Comparison of ENCODE assay signal across 14 cellular contexts in the genomic region with DNA sequence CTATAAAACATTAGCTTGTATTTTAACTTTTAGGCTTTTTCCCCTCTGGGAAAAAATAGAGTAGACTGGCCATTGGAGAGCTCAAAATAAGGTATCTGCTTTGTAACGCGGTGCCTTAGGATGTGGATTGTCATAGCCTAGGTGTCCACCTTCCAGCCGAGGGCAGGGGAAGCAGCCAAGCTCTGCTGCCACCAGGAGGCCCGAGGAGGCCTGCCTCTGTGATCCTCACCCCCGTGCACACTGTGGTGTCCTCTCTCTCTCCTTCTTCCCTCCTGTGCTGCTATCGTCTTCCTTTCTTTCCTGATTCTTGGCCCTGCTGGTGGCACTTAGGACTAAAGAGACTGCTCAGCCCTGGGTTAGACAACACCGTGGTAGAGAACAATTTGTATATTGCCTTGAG. TPM values are rescaled to one million over a fixed set of nuclear protein-coding genes. Genes with fewer than 3 reads are reported as not detected.
DNase-seq lines count a peak whose midpoint lies in the region; ATAC-seq and TF ChIP-seq lines count a peak whose summit lies in the region.
"Had no signal": no experiment of that assay in that cellular context is flagged by ENCODE, and none has a peak within 500 bp of the region (broad histone marks: within the 10 kb centered on the region; RNA-seq: fewer than 3 reads in every experiment).

No MANE protein-coding gene starts in this region.

- H3K27me3 ChIP-seq in PC-3 (ENCODE audit: low read length) = no peaks in the 10 kb centered on the region
- H3K27me3 ChIP-seq: testis had no signal

- H3K27ac ChIP-seq in PC-3 (ENCODE audit: low read length) = no peak overlapping the region
- H3K27ac ChIP-seq: testis had no signal

- H3K9me3 ChIP-seq in PC-3 (ENCODE audit: low read length) (no peaks in the 10 kb centered on the region), mucosa of descending colon (no peaks in the 10 kb centered on the region)
- H3K9me3 ChIP-seq: testis had no signal

- H3K4me2 ChIP-seq in PC-3 (ENCODE audit: low read length) = no peak overlapping the region

- peaks cover 98% of the 10 kb centered on the region for H4K20me1 ChIP-seq in PC-3 (ENCODE audit: low read length)

- H2AFZ ChIP-seq in PC-3 (ENCODE audit: low read length) = no peak overlapping the region

- H3K9me2 ChIP-seq in PC-3 (replicated peaks; ENCODE audit: low read length) = no peaks in the 10 kb centered on the region

- H3K36me3 ChIP-seq in PC-3 (ENCODE audit: low read depth, low read length) (peaks cover 70% of the 10 kb centered on the region), mucosa of descending colon (ENCODE audit: low read depth) (no peaks in the 10 kb centered on the region)

- intact Hi-C loops in PC-3 (cut with micrococcal nuclease) = loop anchor here (5.0 kb wide), 4 partner anchors 44 to 104 kb away; a partner anchor contains a TSS
- intact Hi-C loops in mucosa of descending colon (cut with DNase I, micrococcal nuclease) = no loop called here

- DNase-seq in ELR (ENCODE audit: low read depth) (peak; percentile 29), PC-3 (no peak), epithelial cell of esophagus (ENCODE audit: low read depth) (no peak), mucosa of descending colon (no peak), NCI-H2081 treated with DMSO at 0.1 percent for 48 hours (lab: John Stamatoyannopoulos, UW) (no peak), NCI-H2196 treated with DMSO at 0.1 percent for 48 hours (lab: John Stamatoyannopoulos, UW; ENCODE audit: unreplicated experiment) (no peak)
- DNase-seq: activated CD4-positive, CD25-positive, alpha-beta regulatory T cell; activated naive CD4-positive, alpha-beta T cell treated with anti-CD3 and anti-CD28 coated beads, Interleukin-2, amount 10 ng/mL, durations not matched to agents 7 days and 5 days; DMS153; KBM-7; occipital lobe; testis had no signal

- peak; percentile 37; the same call in 1 of the 2 replicates for TF ChIP-seq CTCF in PC-3 (conservative IDR thresholded peaks at IDR 0.05; ENCODE audit: low read depth, low read length)
- TF ChIP-seq CTCF in epithelial cell of esophagus (IDR thresholded peaks at IDR 0.05; ENCODE audit: insufficient read depth, low read depth, low read length, missing control alignments) = peak; percentile 19
- TF ChIP-seq CTCF in mucosa of descending colon (IDR thresholded peaks at IDR 0.05) = no peak

- CTCF ChIA-PET in PC-3 (lab: Charles Lee) = interaction anchor here (0.8 kb wide), 1 partner anchor 32 kb away, joined by 3 read pairs; no protein-coding TSS in a partner anchor

- no peak overlapping the region for H3K9ac ChIP-seq in PC-3 (ENCODE audit: low read length)

- BruUV-seq in PC-3 (replicated peaks; lab: Mats Ljungman, UMichigan) = no TSS peak

- no peak for ATAC-seq in PC-3
- peak; percentile 22 for ATAC-seq in mucosa of descending colon
- ATAC-seq in HG02588 (IDR thresholded peaks at IDR 0.05; ENCODE audit: unreplicated experiment) = no peak
- no peak for ATAC-seq in GM19463 (IDR thresholded peaks at IDR 0.05; ENCODE audit: unreplicated experiment)

- H3K4me3 ChIP-seq in PC-3 (ENCODE audit: low read length) = no peak overlapping the region
- no peak overlapping the region for H3K4me3 ChIP-seq in epithelial cell of esophagus (ENCODE audit: low read length)
- no peak overlapping the region for H3K4me3 ChIP-seq in mucosa of descending colon
- H3K4me3 ChIP-seq: testis had no signal

- peaks cover 100% of the 10 kb centered on the region for H3K79me2 ChIP-seq in PC-3 (ENCODE audit: low read length)

- peaks cover 15% of the 10 kb centered on the region for H3F3A ChIP-seq in PC-3 (ENCODE audit: low read length, unreplicated experiment)

- POLR2A ChIA-PET in PC-3 (lab: Charles Lee; ENCODE audit: unreplicated experiment) = no interaction called here

- peaks cover 72% of the 10 kb centered on the region for H3K4me1 ChIP-seq in PC-3 (ENCODE audit: insufficient read depth, low read length)
- H3K4me1 ChIP-seq in mucosa of descending colon (ENCODE audit: low read depth) = peaks cover 61% of the 10 kb centered on the region

RNA-seq across cellular contexts. Expression of a gene that starts 11.3 kb away (rescaled TPM):
- 165 and 287 TPM in 2 replicates for total RNA-seq in PC-3 (2014; rRNA removed)
- total RNA-seq in mucosa of descending colon = 100 to 1,000 TPM; 116 to 181 (median 149) TPM

RNA-seq across cellular contexts. Expression of a gene that starts 43.0 kb away (rescaled TPM):
- total RNA-seq in PC-3 (2014; rRNA removed) (58.6 and 58.7 TPM in 2 replicates), mucosa of descending colon (10 to 100 TPM; 27.2 to 62.0 (median 33.8) TPM)

RNA-seq across cellular contexts. Expression of a gene that starts 46.4 kb away (rescaled TPM):
- total RNA-seq in PC-3 (2014; rRNA removed) (0.52 TPM in 1 of 2 replicates, not detected in the other), mucosa of descending colon (1 to 10 TPM; 1.1 to 1.5 (median 1.2) TPM)
- total RNA-seq: occipital lobe had no signal

RNA-seq across cellular contexts. Expression of a gene that starts 57.9 kb away (rescaled TPM):
- total RNA-seq in PC-3 (2014; rRNA removed) (4.6 and 4.7 TPM in 2 replicates), mucosa of descending colon (10 to 100 TPM; 22.2 to 22.7 (median 22.3) TPM)
